In genomic region chr2:129056959-129057317, GRCh38 we compare ENCODE assay signal across 16 cellular contexts.
"Had no signal": no experiment of that assay in that cellular context is flagged by ENCODE, and none has a peak within 500 bp of the region (broad histone marks: within the 10 kb centered on the region; RNA-seq: fewer than 3 reads in every experiment).

No MANE protein-coding gene starts in this region.

- H3K27me3 Mint-ChIP-seq: activated T-helper 17 cell treated with anti-CD3 and anti-CD28 coated beads, Interleukin-2, amount 50 U/mL, for 72 hours; T-cell had no signal

- H3K36me3 Mint-ChIP-seq: memory B cell; naive thymus-derived CD8-positive, alpha-beta T cell; T-cell had no signal

- H3K27ac Mint-ChIP-seq: activated T-helper 17 cell treated with anti-CD3 and anti-CD28 coated beads, Interleukin-2, amount 50 U/mL, for 72 hours; memory B cell; naive thymus-derived CD8-positive, alpha-beta T cell; T-cell had no signal

- H3K4me1 Mint-ChIP-seq: activated T-helper 17 cell treated with anti-CD3 and anti-CD28 coated beads, Interleukin-2, amount 50 U/mL, for 72 hours; memory B cell; naive thymus-derived CD8-positive, alpha-beta T cell; T-cell had no signal

- H3K4me3 ChIP-seq: smooth muscle cell had no signal

- DNase-seq: activated CD4-positive, alpha-beta T cell treated with anti-CD3 and anti-CD28 coated beads, Interleukin-2, amount 50 U/mL, for 4 hours; activated naive CD4-positive, alpha-beta T cell treated with Interleukin-2 at 50 U/mL for 16 hours; activated T-cell treated with anti-CD3 and anti-CD28 coated beads for 4 hours; anterior cingulate cortex; brain microvascular endothelial cell; cerebellar nuclear complex; effector CD8-positive, alpha-beta T cell; naive thymus-derived CD8-positive, alpha-beta T cell; nucleus accumbens; right cardiac atrium; T-cell; T-helper 9 cell had no signal

- H3K27ac ChIP-seq: brain microvascular endothelial cell had no signal

- H3K9me3 Mint-ChIP-seq: activated T-helper 17 cell treated with anti-CD3 and anti-CD28 coated beads, Interleukin-2, amount 50 U/mL, for 72 hours; memory B cell; naive thymus-derived CD8-positive, alpha-beta T cell; T-cell had no signal

- H3K4me3 Mint-ChIP-seq: activated T-helper 17 cell treated with anti-CD3 and anti-CD28 coated beads, Interleukin-2, amount 50 U/mL, for 72 hours; memory B cell; naive thymus-derived CD8-positive, alpha-beta T cell; T-cell had no signal

- H3K4me2 ChIP-seq: smooth muscle cell had no signal

- H3K36me3 ChIP-seq: brain microvascular endothelial cell had no signal

- ATAC-seq: activated CD4-positive, CD25-positive, alpha-beta regulatory T cell treated with anti-CD3 and anti-CD28 coated beads, Interleukin-2, amount 50 U/mL, for 24 hours; activated T-helper 17 cell treated with anti-CD3 and anti-CD28 coated beads, Interleukin-2, amount 50 U/mL, for 72 hours; naive thymus-derived CD8-positive, alpha-beta T cell; right cardiac atrium; T-cell had no signal

- H3K27me3 ChIP-seq: brain microvascular endothelial cell had no signal
